ENCODE assay signal across 8 cellular contexts in the genomic region with DNA sequence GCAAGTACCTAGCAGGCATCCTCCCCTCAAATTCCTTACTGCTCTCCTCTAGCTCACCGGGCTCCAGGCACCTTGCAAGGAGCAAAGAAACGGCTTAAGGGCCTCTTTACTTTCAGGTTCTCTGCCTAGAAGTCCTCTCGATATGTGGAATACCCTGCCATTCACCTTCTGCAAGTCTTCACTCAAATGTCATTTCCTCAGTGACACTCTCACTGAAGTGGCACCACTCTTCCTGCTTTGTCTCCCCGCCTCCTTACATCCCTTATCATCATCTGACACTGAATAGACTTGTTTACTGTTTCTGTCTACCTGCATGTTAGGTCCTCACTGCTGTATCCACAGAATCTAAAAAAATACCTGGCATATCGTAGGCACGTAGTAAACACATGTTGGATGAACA. TPM values are rescaled to one million over a fixed set of nuclear protein-coding genes. Genes with fewer than 3 reads are reported as not detected.
DNase-seq lines count a peak whose midpoint lies in the region; ATAC-seq and TF ChIP-seq lines count a peak whose summit lies in the region.

No MANE protein-coding gene starts in this region.

- 67% methylated on average over 6 of the region's 6 CpGs for WGBS in HUES64

- H3K27me3 Mint-ChIP-seq in MCF 10A (ENCODE audit: insufficient read depth, unreplicated experiment) = no peaks in the 10 kb centered on the region

- intact Hi-C loops in MCF 10A (cut with micrococcal nuclease) = loop anchor here (2.0 kb wide), 1 partner anchor 45 kb away; the partner anchor contains the start of gene SLC7A6
- intact Hi-C loops in mucosa of descending colon (cut with DNase I, micrococcal nuclease) = no loop called here

- H3K4me3 ChIP-seq in HUES64 (ENCODE audit: low read length) = peak overlapping the region; percentile 96
- H3K4me3 ChIP-seq in mucosa of descending colon = peak overlapping the region; percentile 78

- peak overlapping the region; percentile 72; the same call in 1 of the 2 replicates for H3K27ac ChIP-seq in 22Rv1
- H3K27ac ChIP-seq in HUES64 (ENCODE audit: low read depth, low read length) = no peak overlapping the region
- H3K27ac ChIP-seq in caudate nucleus (ENCODE audit: low read depth, low read length) = no peak overlapping the region

- H3K4me3 Mint-ChIP-seq in MCF 10A (ENCODE audit: unreplicated experiment) = peak overlapping the region; percentile 97

- POLR2A ChIA-PET in MCF 10A (lab: Yijun Ruan, JAX) = interaction anchor here (1.0 to 4.2 kb wide), 4 partner anchors 12 to 45 kb away, joined by 3 to 92 read pairs (median 15); partner anchors contain the start of gene SLC7A6

- no peak for DNase-seq in MCF 10A (ENCODE audit: unreplicated experiment)
- no peak for DNase-seq in mucosa of descending colon
- no peak for DNase-seq in putamen (ENCODE audit: low spot score)
- no peak for DNase-seq in caudate nucleus (lab: John Stamatoyannopoulos, UW)
- no peak for DNase-seq in amniotic stem cell (lab: John Stamatoyannopoulos, UW)

- H3K27me3 ChIP-seq in HUES64 (ENCODE audit: insufficient read depth, low read length) = no peaks in the 10 kb centered on the region

- H3K36me3 ChIP-seq in HUES64 (ENCODE audit: insufficient read depth, low read length) (peaks cover 49% of the 10 kb centered on the region), mucosa of descending colon (ENCODE audit: low read depth) (no peaks in the 10 kb centered on the region)

- TF ChIP-seq CTCF in 22Rv1 (IDR thresholded peaks at IDR 0.05) (no peak), MCF 10A (IDR thresholded peaks at IDR 0.05; ENCODE audit: unreplicated experiment) (no peak), mucosa of descending colon (IDR thresholded peaks at IDR 0.05) (no peak)

- no peaks in the 10 kb centered on the region for H3K9me3 ChIP-seq in HUES64 (ENCODE audit: insufficient read depth, low read depth, low read length)
- H3K9me3 ChIP-seq in mucosa of descending colon = no peaks in the 10 kb centered on the region

- ATAC-seq in mucosa of descending colon (no peak), GM18873 (IDR thresholded peaks at IDR 0.05; ENCODE audit: low FRiP score, unreplicated experiment) (no peak)

- H3K4me1 ChIP-seq in HUES64 (ENCODE audit: insufficient read depth, low read length) (peaks cover 5% of the 10 kb centered on the region), mucosa of descending colon (ENCODE audit: low read depth) (peaks cover 19% of the 10 kb centered on the region)

- H3K9me3 Mint-ChIP-seq in MCF 10A (ENCODE audit: unreplicated experiment) = no peaks in the 10 kb centered on the region

- peaks cover 32% of the 10 kb centered on the region for H3K36me3 Mint-ChIP-seq in MCF 10A (ENCODE audit: insufficient read depth, unreplicated experiment)

- CTCF ChIA-PET in MCF 10A (lab: Yijun Ruan, JAX) = interaction anchor here (0.6 to 0.7 kb wide), 3 partner anchors 46 to 242 kb away, joined by 3 to 4 read pairs (median 3); no protein-coding TSS in a partner anchor

- peaks cover 16% of the 10 kb centered on the region for H3K4me1 Mint-ChIP-seq in MCF 10A (ENCODE audit: insufficient read depth, unreplicated experiment)

- BruUV-seq in MCF 10A (replicated peaks; lab: Mats Ljungman, UMichigan) = no TSS peak

- H3K9ac ChIP-seq in HUES64 (ENCODE audit: low read depth, low read length) = peak overlapping the region; percentile 93

- H3K27ac Mint-ChIP-seq in MCF 10A (ENCODE audit: low read depth, unreplicated experiment) = peak overlapping the region; percentile 87

RNA-seq across cellular contexts. Expression of gene SLC7A6OS, which starts 0.9 kb away (rescaled TPM):
- 11.6 TPM for polyA plus RNA-seq in HUES64 (2013, experiment 1 of 2)
- 10.5 TPM for polyA plus RNA-seq in HUES64 (2013, experiment 2 of 2)
- total RNA-seq in MCF 10A (2022) = 19.4 and 20.4 TPM in 2 replicates
- total RNA-seq in mucosa of descending colon = 10 to 100 TPM; 16.2 to 22.0 (median 18.4) TPM

RNA-seq across cellular contexts. Expression of gene PRMT7, which starts 1.0 kb away (rescaled TPM):
- 38.6 TPM for polyA plus RNA-seq in HUES64 (2013, experiment 1 of 2)
- polyA plus RNA-seq in HUES64 (2013, experiment 2 of 2) = 35.2 TPM
- 28.0 and 33.2 TPM in 2 replicates for total RNA-seq in MCF 10A (2022)
- total RNA-seq in mucosa of descending colon = 10 to 100 TPM; 31.0 to 42.2 (median 41.0) TPM

RNA-seq across cellular contexts. Expression of gene SLC7A6, which starts 45.5 kb away (rescaled TPM):
- polyA plus RNA-seq in HUES64 (2013, experiment 1 of 2) = 14.1 TPM
- polyA plus RNA-seq in HUES64 (2013, experiment 2 of 2) = 14.7 TPM
- total RNA-seq in MCF 10A (2022) (45.3 and 61.0 TPM in 2 replicates), mucosa of descending colon (10 to 100 TPM; 35.0 to 41.4 (median 37.2) TPM)
